In the genomic region with DNA sequence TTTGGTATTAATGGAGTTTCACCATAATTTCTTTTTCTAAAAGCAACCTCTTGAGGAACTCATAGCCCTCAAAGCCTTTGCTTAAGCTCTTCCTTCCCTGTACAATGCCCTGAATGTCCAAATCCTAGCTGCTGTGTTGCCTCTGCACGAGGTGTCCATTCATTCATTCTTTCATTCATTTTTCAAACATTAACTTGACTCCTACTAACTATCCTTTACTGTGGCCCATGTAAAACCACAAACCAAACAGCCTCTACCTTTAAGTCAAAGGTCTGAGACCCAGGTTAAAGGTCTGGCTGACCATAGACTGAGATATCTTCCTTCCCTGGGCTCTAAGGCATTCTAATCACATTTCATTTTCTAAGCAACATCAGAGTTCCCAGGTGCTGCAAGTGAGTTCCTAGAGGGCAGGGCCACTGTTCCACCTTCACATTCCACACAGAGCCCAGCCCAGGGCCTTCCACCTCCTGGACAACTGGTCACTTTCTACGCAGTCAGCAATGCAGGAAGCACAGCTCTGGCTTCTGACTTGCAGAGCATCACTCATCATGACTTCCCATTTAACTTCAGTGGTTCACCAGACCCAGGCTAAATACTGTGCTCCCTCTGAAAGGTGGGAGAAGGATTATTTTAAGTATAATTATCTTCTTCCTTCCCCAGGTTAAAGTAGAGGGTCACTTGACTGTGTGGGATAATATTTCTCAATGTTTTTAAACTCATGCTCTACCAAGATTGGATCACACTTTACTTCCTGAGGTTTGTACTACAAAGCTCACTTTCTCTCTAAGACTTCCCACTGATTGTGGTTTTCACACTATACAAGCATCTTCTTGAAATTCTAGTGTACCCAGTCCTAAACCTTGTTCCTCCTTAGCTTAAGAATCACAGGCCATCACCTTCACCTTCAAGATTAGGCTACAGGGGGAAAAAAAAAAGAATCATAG, we compare ENCODE assay signal across 2 cellular contexts.
A peak's percentile ranks its signal among the peaks of the same experiment; 100 is the strongest.
TF ChIP-seq lines count a peak whose summit lies in the region.

No MANE protein-coding gene starts in this region.

TF ChIP-seq in GM12878, 131 proteins besides CTCF, POLR2A, EP300 and RAD21:
- TF ChIP-seq NR2F1 (conservative IDR thresholded peaks at IDR 0.05): peak; percentile 32; the same call in 1 of the 2 replicates
- TF ChIP-seq NFIC (IDR thresholded peaks at IDR 0.05; ENCODE audit: low read depth, low read length): no peak

TF ChIP-seq in SK-N-SH treated with all-trans-retinoic acid at 6 μM for 48 hours, 23 proteins besides CTCF, POLR2A, EP300 and RAD21:
- TF ChIP-seq CSDC2 (CRISPR knock-in tag; IDR thresholded peaks at IDR 0.05) (no peak), ZC3H10 (CRISPR knock-in tag; IDR thresholded peaks at IDR 0.05) (no peak), TCF4 (CRISPR knock-in tag; IDR thresholded peaks at IDR 0.05; ENCODE audit: borderline replicate concordance) (no peak), ESRRG (CRISPR knock-in tag; IDR thresholded peaks at IDR 0.05) (no peak), PPARA (CRISPR knock-in tag; IDR thresholded peaks at IDR 0.05; ENCODE audit: borderline replicate concordance) (no peak), ZFP3 (CRISPR knock-in tag; IDR thresholded peaks at IDR 0.05) (no peak), OSR1 (CRISPR knock-in tag; IDR thresholded peaks at IDR 0.05) (no peak), PATZ1 (CRISPR knock-in tag; IDR thresholded peaks at IDR 0.05; ENCODE audit: borderline replicate concordance) (no peak), ARNTL (CRISPR knock-in tag; IDR thresholded peaks at IDR 0.05; ENCODE audit: borderline replicate concordance, low read depth) (no peak), CREB5 (CRISPR knock-in tag; IDR thresholded peaks at IDR 0.05; ENCODE audit: low read depth) (no peak), ZNF565 (CRISPR knock-in tag; conservative IDR thresholded peaks at IDR 0.05; ENCODE audit: low read depth) (no peak), ZNF70 (CRISPR knock-in tag; IDR thresholded peaks at IDR 0.05) (no peak)
- TF ChIP-seq, protein P1, sequence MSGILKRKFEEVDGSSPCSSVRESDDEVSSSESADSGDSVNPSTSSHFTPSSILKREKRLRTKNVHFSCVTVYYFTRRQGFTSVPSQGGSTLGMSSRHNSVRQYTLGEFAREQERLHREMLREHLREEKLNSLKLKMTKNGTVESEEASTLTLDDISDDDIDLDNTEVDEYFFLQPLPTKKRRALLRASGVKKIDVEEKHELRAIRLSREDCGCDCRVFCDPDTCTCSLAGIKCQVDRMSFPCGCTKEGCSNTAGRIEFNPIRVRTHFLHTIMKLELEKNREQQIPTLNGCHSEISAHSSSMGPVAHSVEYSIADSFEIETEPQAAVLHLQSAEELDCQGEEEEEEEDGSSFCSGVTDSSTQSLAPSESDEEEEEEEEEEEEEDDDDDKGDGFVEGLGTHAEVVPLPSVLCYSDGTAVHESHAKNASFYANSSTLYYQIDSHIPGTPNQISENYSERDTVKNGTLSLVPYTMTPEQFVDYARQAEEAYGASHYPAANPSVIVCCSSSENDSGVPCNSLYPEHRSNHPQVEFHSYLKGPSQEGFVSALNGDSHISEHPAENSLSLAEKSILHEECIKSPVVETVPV (CRISPR knock-in tag; IDR thresholded peaks at IDR 0.05): no peak
